Comparison of ENCODE assay signal across 9 cellular contexts in genomic region chr3:151171145-151171544, GRCh38. TPM values are rescaled to one million over a fixed set of nuclear protein-coding genes. Genes with fewer than 3 reads are reported as not detected.
DNase-seq lines count a peak whose midpoint lies in the region; ATAC-seq and TF ChIP-seq lines count a peak whose summit lies in the region.
"Had no signal": no experiment of that assay in that cellular context is flagged by ENCODE, and none has a peak within 500 bp of the region (broad histone marks: within the 10 kb centered on the region; RNA-seq: fewer than 3 reads in every experiment).

No MANE protein-coding gene starts in this region.

- intact Hi-C loops in right lobe of liver (cut with DNase I), result loop anchor here in 1 of 2 donors (5.0 kb wide), 1 partner anchor 106 kb away; the partner anchor contains the start of gene P2RY14
- intact Hi-C loops in posterior vena cava (cut with DNase I), result no loop called here

- H3K27ac ChIP-seq in right lobe of liver, result no peak overlapping the region
- H3K27ac ChIP-seq: SJSA1 had no signal

- H3K4me3 ChIP-seq in right lobe of liver, result no peak overlapping the region
- H3K4me3 ChIP-seq: SJSA1 had no signal

- WGBS in right lobe of liver (ENCODE audit: insufficient coverage, low coverage, low lambda C conversion rate, missing lambda C conversion rate), result 50% methylated on average over 2 of the region's 3 CpGs

- no peak for TF ChIP-seq POLR2A in right lobe of liver (IDR thresholded peaks at IDR 0.05)

- no peaks in the 10 kb centered on the region for H3K9me3 ChIP-seq in right lobe of liver
- H3K9me3 ChIP-seq: SJSA1 had no signal

- H3K36me3 ChIP-seq in right lobe of liver, result no peaks in the 10 kb centered on the region
- H3K36me3 ChIP-seq: SJSA1 had no signal

- DNase-seq in SIG-M5 treated with dmso at 0.1 percent for 504 hours (lab: John Stamatoyannopoulos, UW; ENCODE audit: unreplicated experiment) (peak; percentile 66), SIG-M5 (lab: John Stamatoyannopoulos, UW) (no peak), UCSD-AML1 (lab: John Stamatoyannopoulos, UW; ENCODE audit: unreplicated experiment) (peak; percentile 56), right lobe of liver (no peak), posterior vena cava (ENCODE audit: low spot score) (no peak), foreskin melanocyte (no peak), ACHN (no peak)

- ATAC-seq in HG03064 (IDR thresholded peaks at IDR 0.05; ENCODE audit: low read depth, unreplicated experiment) (peak; percentile 74), right lobe of liver (peak in 3 of 4 donors; percentile 13 to 46 (median 33))

- peaks cover 0 to 19% (median 0%) of the 10 kb centered on the region in 4 donors for H3K4me1 ChIP-seq in right lobe of liver
- H3K4me1 ChIP-seq: SJSA1 had no signal

- no peak for TF ChIP-seq CTCF in right lobe of liver (IDR thresholded peaks at IDR 0.05)

- no peaks in the 10 kb centered on the region for H3K27me3 ChIP-seq in right lobe of liver

- in situ Hi-C loops in ACHN (cut with HindIII; ENCODE audit: low pct_ligation_motif_present, low pct_unique_long_range_greater_than_20kb, low sequenced_read_pairs), result no loop called here

RNA-seq across cellular contexts. Expression of gene GPR171, which starts 31.9 kb away (rescaled TPM):
- under 1 TPM in 4 of 6 experiments, not detected in 2; 0.22 to 0.99 (median 0.27) TPM for total RNA-seq in right lobe of liver
- 1 to 10 TPM in 1 of 2 donors, under 1 TPM in 1; 0.83 to 1.4 TPM for total RNA-seq in posterior vena cava
- total RNA-seq: SJSA1 had no signal

Comparison
In these comparisons a context has a peak if more than half of its experiments do, and no peak if none do; other contexts are left out.
1. DNase-seq: peak in SIG-M5 treated with dmso at 0.1 percent for 504 hours (single experiment) and UCSD-AML1 (single experiment); none in SIG-M5 (single experiment), right lobe of liver (0 of 3), posterior vena cava (single experiment), foreskin melanocyte (single experiment) and ACHN (single experiment).